8 cellular contexts compared by ENCODE assay signal in genomic region chr7:130063036-130063435, GRCh38. TPM values are rescaled to one million over a fixed set of nuclear protein-coding genes. Genes with fewer than 3 reads are reported as not detected.
DNase-seq lines count a peak whose midpoint lies in the region; ATAC-seq and TF ChIP-seq lines count a peak whose summit lies in the region.

No MANE protein-coding gene starts in this region.

- ATAC-seq in HG03354 (IDR thresholded peaks at IDR 0.05; ENCODE audit: poor library complexity, severe bottlenecking, unreplicated experiment) (peak; percentile 53), GM21737 (IDR thresholded peaks at IDR 0.05; ENCODE audit: unreplicated experiment) (no peak), GM19324 (IDR thresholded peaks at IDR 0.05; ENCODE audit: low FRiP score, unreplicated experiment) (no peak)

- no peaks in the 10 kb centered on the region for H3K9me3 ChIP-seq in BE2C
- no peaks in the 10 kb centered on the region for H3K9me3 ChIP-seq in SJSA1 (replicated peaks)
- no peaks in the 10 kb centered on the region for H3K9me3 ChIP-seq in right atrium auricular region

- no peak overlapping the region for H3K4me3 ChIP-seq in BE2C (ENCODE audit: low read depth, low read length)
- no peak overlapping the region for H3K4me3 ChIP-seq in SJSA1
- no peak overlapping the region for H3K4me3 ChIP-seq in right atrium auricular region

- no peaks in the 10 kb centered on the region; the same call in 1 of the 2 replicates for H3K4me1 ChIP-seq in BE2C
- peaks cover 8% of the 10 kb centered on the region for H3K4me1 ChIP-seq in SJSA1 (replicated peaks)
- no peaks in the 10 kb centered on the region for H3K4me1 ChIP-seq in right atrium auricular region

- no peak overlapping the region for H3K27ac ChIP-seq in SJSA1
- H3K27ac ChIP-seq in right atrium auricular region = no peak overlapping the region

- peak; percentile 86 for TF ChIP-seq CTCF in BE2C (IDR thresholded peaks at IDR 0.05; ENCODE audit: low read depth, low read length)
- peak; percentile 45 to 65 for TF ChIP-seq CTCF in right atrium auricular region (IDR thresholded peaks at IDR 0.05)

- peak; percentile 79 for DNase-seq in BE2C
- peak; percentile 51 to 75 for DNase-seq in SJSA1 (ENCODE audit: low read depth in 1 of 2, low spot score in 2 of 2)
- DNase-seq in activated effector memory CD4-positive, alpha-beta T cell treated with anti-CD3 and anti-CD28 coated beads, Interleukin-2, amount 50 U/mL, for 16 hours = peak; percentile 90
- no peak for DNase-seq in right atrium auricular region (ENCODE audit: low spot score)
- peak; percentile 76 for DNase-seq in stimulated activated CD4-positive, alpha-beta T cell treated with anti-CD3 and anti-CD28 coated beads, Interleukin-4, amount 100 ng/mL, for 1 hour

- no peaks in the 10 kb centered on the region for H3K27me3 ChIP-seq in BE2C
- H3K27me3 ChIP-seq in SJSA1 (replicated peaks) = no peaks in the 10 kb centered on the region
- H3K27me3 ChIP-seq in right atrium auricular region = no peaks in the 10 kb centered on the region

- H3K36me3 ChIP-seq in BE2C = no peaks in the 10 kb centered on the region
- H3K36me3 ChIP-seq in SJSA1 = no peaks in the 10 kb centered on the region
- H3K36me3 ChIP-seq in right atrium auricular region = no peaks in the 10 kb centered on the region

RNA-seq across cellular contexts. Expression of gene KLHDC10, which starts 7.3 kb away (rescaled TPM):
- 30.8 TPM for polyA plus RNA-seq in BE2C (2012; ENCODE audit: insufficient read depth, insufficient read length, low read depth)
- total RNA-seq in SJSA1 (2014; rRNA removed; shearing (Covaris generic)) = 15.9 and 23.0 TPM in 2 replicates
- total RNA-seq in right atrium auricular region = 10 to 100 TPM; 16.7 to 19.1 TPM

RNA-seq across cellular contexts. Expression of gene ZC3HC1, which starts 11.9 kb away (rescaled TPM):
- 38.5 TPM for polyA plus RNA-seq in BE2C (2012; ENCODE audit: insufficient read depth, insufficient read length, low read depth)
- 29.4 and 55.1 TPM in 2 replicates for total RNA-seq in SJSA1 (2014; rRNA removed; shearing (Covaris generic))
- 10 to 100 TPM; 12.1 to 12.8 TPM for total RNA-seq in right atrium auricular region
